12 cellular contexts compared by ENCODE assay signal in genomic region chr18:389658-390357, GRCh38.
A peak's percentile ranks its signal among the peaks of the same experiment; 100 is the strongest.
DNase-seq lines count a peak whose midpoint lies in the region; ATAC-seq and TF ChIP-seq lines count a peak whose summit lies in the region.
"Had no signal": no experiment of that assay in that cellular context is flagged by ENCODE, and none has a peak within 500 bp of the region (broad histone marks: within the 10 kb centered on the region; RNA-seq: fewer than 3 reads in every experiment).

No MANE protein-coding gene starts in this region.

- H3K4me1 ChIP-seq in osteoblast (ENCODE audit: insufficient read depth, low read length) = peaks cover 13% of the 10 kb centered on the region

- H3K9me3 ChIP-seq in osteoblast (ENCODE audit: low read depth, low read length) = no peaks in the 10 kb centered on the region

- H3K4me3 ChIP-seq in astrocyte of the cerebellum (ENCODE audit: low read depth, low read length) (no peak overlapping the region), osteoblast (ENCODE audit: insufficient read depth, low read length) (no peak overlapping the region)
- H3K4me3 ChIP-seq: SK-N-MC had no signal

- DNase-seq in astrocyte of the cerebellum (ENCODE audit: low read depth) (peak; percentile 77), osteoblast (ENCODE audit: insufficient read length, low spot score, missing footprints) (no peak), NCI-H2081 treated with DMSO at 0.1 percent for 48 hours (lab: John Stamatoyannopoulos, UW) (no peak)
- no peak for DNase-seq in activated effector memory CD4-positive, alpha-beta T cell treated with anti-CD3 and anti-CD28 coated beads, Interleukin-2, amount 50 U/mL, for 16 hours
- DNase-seq: effector memory CD4-positive, alpha-beta T cell; NCI-H446 treated with DMSO at 0.1 percent for 48 hours; stimulated activated naive CD8-positive, alpha-beta T cell treated with anti-CD3 and anti-CD28 coated beads, Interleukin-15, Interleukin-2, amounts not matched to agents 100 U/mL and 50 U/mL, for 24 hours had no signal

- in situ Hi-C loops in astrocyte of the cerebellum (cut with HindIII; ENCODE audit: low sequenced_read_pairs) = no loop called here

- H3K4me2 ChIP-seq in osteoblast (ENCODE audit: insufficient read depth, low read length) = no peak overlapping the region

- H2AFZ ChIP-seq in osteoblast (ENCODE audit: low read length) = no peak overlapping the region

- H3K27me3 ChIP-seq in osteoblast (ENCODE audit: insufficient read depth, low read length) = no peaks in the 10 kb centered on the region

- no peaks in the 10 kb centered on the region for H3K79me2 ChIP-seq in osteoblast (ENCODE audit: insufficient read depth, low read length)

- H3K36me3 ChIP-seq in osteoblast (ENCODE audit: insufficient read depth, low read length) = no peaks in the 10 kb centered on the region

- ATAC-seq in GM18858 (IDR thresholded peaks at IDR 0.05; ENCODE audit: unreplicated experiment) (peak; percentile 63), HG02852 (IDR thresholded peaks at IDR 0.05; ENCODE audit: unreplicated experiment) (peak; percentile 70), GM21526 (IDR thresholded peaks at IDR 0.05; ENCODE audit: low FRiP score, unreplicated experiment) (no peak)
- ATAC-seq: natural killer cell treated with Interleukin-12 subunit alpha and Interleukin-12 subunit beta and Interleukin-15 and Interleukin-18, amount 100 ng/mL, for 72 hours; stimulated activated naive CD8-positive, alpha-beta T cell treated with anti-CD3 and anti-CD28 coated beads, Interleukin-15, Interleukin-2, amounts not matched to agents 100 U/mL and 50 U/mL, for 24 hours had no signal

- no peak overlapping the region for H3K27ac ChIP-seq in osteoblast (ENCODE audit: low read depth, low read length)
- H3K27ac ChIP-seq: SK-N-MC had no signal

- TF ChIP-seq CTCF in astrocyte of the cerebellum (IDR thresholded peaks at IDR 0.05; ENCODE audit: low read depth, low read length, missing control alignments) (peak; percentile 15), osteoblast (IDR thresholded peaks at IDR 0.05; ENCODE audit: extremely low read depth, low read depth, low read length) (peak; percentile 35)

- no peaks in the 10 kb centered on the region for H4K20me1 ChIP-seq in osteoblast (ENCODE audit: insufficient read depth, low read length)
